Comparison of ENCODE assay signal across 1 cellular context in genomic region chr1:185439727-185440415, GRCh38.
TF ChIP-seq lines count a peak whose summit lies in the region.

No MANE protein-coding gene starts in this region.

TF ChIP-seq in K562, 482 proteins besides CTCF, POLR2A, EP300 and RAD21 (continued from another document and continues in another):
- TF ChIP-seq, protein P1, sequence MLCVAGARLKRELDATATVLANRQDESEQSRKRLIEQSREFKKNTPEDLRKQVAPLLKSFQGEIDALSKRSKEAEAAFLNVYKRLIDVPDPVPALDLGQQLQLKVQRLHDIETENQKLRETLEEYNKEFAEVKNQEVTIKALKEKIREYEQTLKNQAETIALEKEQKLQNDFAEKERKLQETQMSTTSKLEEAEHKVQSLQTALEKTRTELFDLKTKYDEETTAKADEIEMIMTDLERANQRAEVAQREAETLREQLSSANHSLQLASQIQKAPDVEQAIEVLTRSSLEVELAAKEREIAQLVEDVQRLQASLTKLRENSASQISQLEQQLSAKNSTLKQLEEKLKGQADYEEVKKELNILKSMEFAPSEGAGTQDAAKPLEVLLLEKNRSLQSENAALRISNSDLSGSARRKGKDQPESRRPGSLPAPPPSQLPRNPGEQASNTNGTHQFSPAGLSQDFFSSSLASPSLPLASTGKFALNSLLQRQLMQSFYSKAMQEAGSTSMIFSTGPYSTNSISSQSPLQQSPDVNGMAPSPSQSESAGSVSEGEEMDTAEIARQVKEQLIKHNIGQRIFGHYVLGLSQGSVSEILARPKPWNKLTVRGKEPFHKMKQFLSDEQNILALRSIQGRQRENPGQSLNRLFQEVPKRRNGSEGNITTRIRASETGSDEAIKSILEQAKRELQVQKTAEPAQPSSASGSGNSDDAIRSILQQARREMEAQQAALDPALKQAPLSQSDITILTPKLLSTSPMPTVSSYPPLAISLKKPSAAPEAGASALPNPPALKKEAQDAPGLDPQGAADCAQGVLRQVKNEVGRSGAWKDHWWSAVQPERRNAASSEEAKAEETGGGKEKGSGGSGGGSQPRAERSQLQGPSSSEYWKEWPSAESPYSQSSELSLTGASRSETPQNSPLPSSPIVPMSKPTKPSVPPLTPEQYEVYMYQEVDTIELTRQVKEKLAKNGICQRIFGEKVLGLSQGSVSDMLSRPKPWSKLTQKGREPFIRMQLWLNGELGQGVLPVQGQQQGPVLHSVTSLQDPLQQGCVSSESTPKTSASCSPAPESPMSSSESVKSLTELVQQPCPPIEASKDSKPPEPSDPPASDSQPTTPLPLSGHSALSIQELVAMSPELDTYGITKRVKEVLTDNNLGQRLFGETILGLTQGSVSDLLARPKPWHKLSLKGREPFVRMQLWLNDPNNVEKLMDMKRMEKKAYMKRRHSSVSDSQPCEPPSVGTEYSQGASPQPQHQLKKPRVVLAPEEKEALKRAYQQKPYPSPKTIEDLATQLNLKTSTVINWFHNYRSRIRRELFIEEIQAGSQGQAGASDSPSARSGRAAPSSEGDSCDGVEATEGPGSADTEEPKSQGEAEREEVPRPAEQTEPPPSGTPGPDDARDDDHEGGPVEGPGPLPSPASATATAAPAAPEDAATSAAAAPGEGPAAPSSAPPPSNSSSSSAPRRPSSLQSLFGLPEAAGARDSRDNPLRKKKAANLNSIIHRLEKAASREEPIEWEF (CRISPR knock-in tag; IDR thresholded peaks at IDR 0.05) = no peak
- TF ChIP-seq SPI1 (IDR thresholded peaks at IDR 0.05; ENCODE audit: borderline replicate concordance, low read depth, low read length) (no peak), TCF3 (CRISPR knock-in tag; IDR thresholded peaks at IDR 0.05) (no peak), SAFB (IDR thresholded peaks at IDR 0.05; ENCODE audit: borderline replicate concordance, low read depth, low read length) (no peak), FIP1L1 (IDR thresholded peaks at IDR 0.05; ENCODE audit: low read depth, low read length, poor library complexity, severe bottlenecking) (no peak), MTA1 (IDR thresholded peaks at IDR 0.05; ENCODE audit: borderline replicate concordance) (no peak), TOE1 (IDR thresholded peaks at IDR 0.05; ENCODE audit: borderline replicate concordance) (no peak), TOE1 (CRISPR knock-in tag; IDR thresholded peaks at IDR 0.05; ENCODE audit: borderline replicate concordance, low read depth) (no peak), HNRNPH1 (optimal IDR thresholded peaks at IDR 0.05; ENCODE audit: low read depth, low read length) (no peak), ARID1B (IDR thresholded peaks at IDR 0.05) (peak; percentile 51), FOSL1 (tag; conservative IDR thresholded peaks at IDR 0.05) (peak; percentile 87), SMAD4 (CRISPR knock-in tag; conservative IDR thresholded peaks at IDR 0.05) (peak; percentile 70), ETS1 (conservative IDR thresholded peaks at IDR 0.05; ENCODE audit: control insufficient read depth, low read depth, low read length) (no peak), ID3 (CRISPR knock-in tag; IDR thresholded peaks at IDR 0.05) (no peak), ID3 (tag; IDR thresholded peaks at IDR 0.05) (no peak), ZC3H4 (CRISPR knock-in tag; IDR thresholded peaks at IDR 0.05; ENCODE audit: borderline replicate concordance) (no peak), CBX3 (IDR thresholded peaks at IDR 0.05; ENCODE audit: borderline replicate concordance in 1 of 2, low read length in 2 of 2) (no peak), POLR2H (tag; IDR thresholded peaks at IDR 0.05; ENCODE audit: low read depth) (peak; percentile 44; the same call in 1 of the 2 replicates), ZNF384 (IDR thresholded peaks at IDR 0.05; ENCODE audit: low read depth, low read length) (no peak), ZNF766 (CRISPR knock-in tag; conservative IDR thresholded peaks at IDR 0.05) (no peak), ATF1 (CRISPR knock-in tag; IDR thresholded peaks at IDR 0.05) (no peak), ATF1 (tag; IDR thresholded peaks at IDR 0.05) (peak; percentile 46; the same call in 1 of the 2 replicates), FOXJ2 (tag; IDR thresholded peaks at IDR 0.05) (no peak)
- TF ChIP-seq, protein P2, sequence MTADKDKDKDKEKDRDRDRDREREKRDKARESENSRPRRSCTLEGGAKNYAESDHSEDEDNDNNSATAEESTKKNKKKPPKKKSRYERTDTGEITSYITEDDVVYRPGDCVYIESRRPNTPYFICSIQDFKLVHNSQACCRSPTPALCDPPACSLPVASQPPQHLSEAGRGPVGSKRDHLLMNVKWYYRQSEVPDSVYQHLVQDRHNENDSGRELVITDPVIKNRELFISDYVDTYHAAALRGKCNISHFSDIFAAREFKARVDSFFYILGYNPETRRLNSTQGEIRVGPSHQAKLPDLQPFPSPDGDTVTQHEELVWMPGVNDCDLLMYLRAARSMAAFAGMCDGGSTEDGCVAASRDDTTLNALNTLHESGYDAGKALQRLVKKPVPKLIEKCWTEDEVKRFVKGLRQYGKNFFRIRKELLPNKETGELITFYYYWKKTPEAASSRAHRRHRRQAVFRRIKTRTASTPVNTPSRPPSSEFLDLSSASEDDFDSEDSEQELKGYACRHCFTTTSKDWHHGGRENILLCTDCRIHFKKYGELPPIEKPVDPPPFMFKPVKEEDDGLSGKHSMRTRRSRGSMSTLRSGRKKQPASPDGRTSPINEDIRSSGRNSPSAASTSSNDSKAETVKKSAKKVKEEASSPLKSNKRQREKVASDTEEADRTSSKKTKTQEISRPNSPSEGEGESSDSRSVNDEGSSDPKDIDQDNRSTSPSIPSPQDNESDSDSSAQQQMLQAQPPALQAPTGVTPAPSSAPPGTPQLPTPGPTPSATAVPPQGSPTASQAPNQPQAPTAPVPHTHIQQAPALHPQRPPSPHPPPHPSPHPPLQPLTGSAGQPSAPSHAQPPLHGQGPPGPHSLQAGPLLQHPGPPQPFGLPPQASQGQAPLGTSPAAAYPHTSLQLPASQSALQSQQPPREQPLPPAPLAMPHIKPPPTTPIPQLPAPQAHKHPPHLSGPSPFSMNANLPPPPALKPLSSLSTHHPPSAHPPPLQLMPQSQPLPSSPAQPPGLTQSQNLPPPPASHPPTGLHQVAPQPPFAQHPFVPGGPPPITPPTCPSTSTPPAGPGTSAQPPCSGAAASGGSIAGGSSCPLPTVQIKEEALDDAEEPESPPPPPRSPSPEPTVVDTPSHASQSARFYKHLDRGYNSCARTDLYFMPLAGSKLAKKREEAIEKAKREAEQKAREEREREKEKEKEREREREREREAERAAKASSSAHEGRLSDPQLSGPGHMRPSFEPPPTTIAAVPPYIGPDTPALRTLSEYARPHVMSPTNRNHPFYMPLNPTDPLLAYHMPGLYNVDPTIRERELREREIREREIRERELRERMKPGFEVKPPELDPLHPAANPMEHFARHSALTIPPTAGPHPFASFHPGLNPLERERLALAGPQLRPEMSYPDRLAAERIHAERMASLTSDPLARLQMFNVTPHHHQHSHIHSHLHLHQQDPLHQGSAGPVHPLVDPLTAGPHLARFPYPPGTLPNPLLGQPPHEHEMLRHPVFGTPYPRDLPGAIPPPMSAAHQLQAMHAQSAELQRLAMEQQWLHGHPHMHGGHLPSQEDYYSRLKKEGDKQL (CRISPR knock-in tag; IDR thresholded peaks at IDR 0.05; ENCODE audit: borderline replicate concordance) = no peak
- TF ChIP-seq, protein P3, sequence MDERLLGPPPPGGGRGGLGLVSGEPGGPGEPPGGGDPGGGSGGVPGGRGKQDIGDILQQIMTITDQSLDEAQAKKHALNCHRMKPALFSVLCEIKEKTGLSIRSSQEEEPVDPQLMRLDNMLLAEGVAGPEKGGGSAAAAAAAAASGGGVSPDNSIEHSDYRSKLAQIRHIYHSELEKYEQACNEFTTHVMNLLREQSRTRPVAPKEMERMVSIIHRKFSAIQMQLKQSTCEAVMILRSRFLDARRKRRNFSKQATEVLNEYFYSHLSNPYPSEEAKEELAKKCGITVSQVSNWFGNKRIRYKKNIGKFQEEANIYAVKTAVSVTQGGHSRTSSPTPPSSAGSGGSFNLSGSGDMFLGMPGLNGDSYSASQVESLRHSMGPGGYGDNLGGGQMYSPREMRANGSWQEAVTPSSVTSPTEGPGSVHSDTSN (CRISPR knock-in tag; IDR thresholded peaks at IDR 0.05; ENCODE audit: low read depth) = no peak
- TF ChIP-seq, protein P3 (tag; conservative IDR thresholded peaks at IDR 0.05; ENCODE audit: low read depth) = peak; percentile 70
- TF ChIP-seq, protein P4, sequence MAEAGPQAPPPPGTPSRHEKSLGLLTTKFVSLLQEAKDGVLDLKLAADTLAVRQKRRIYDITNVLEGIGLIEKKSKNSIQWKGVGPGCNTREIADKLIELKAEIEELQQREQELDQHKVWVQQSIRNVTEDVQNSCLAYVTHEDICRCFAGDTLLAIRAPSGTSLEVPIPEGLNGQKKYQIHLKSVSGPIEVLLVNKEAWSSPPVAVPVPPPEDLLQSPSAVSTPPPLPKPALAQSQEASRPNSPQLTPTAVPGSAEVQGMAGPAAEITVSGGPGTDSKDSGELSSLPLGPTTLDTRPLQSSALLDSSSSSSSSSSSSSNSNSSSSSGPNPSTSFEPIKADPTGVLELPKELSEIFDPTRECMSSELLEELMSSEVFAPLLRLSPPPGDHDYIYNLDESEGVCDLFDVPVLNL (CRISPR knock-in tag; IDR thresholded peaks at IDR 0.05; ENCODE audit: low read depth) = no peak
